In genomic region chr20:38217791-38218565, GRCh38 we compare ENCODE assay signal across 9 cellular contexts. TPM values are rescaled to one million over a fixed set of nuclear protein-coding genes. Genes with fewer than 3 reads are reported as not detected.
DNase-seq lines count a peak whose midpoint lies in the region; ATAC-seq and TF ChIP-seq lines count a peak whose summit lies in the region.
"Had no signal": no experiment of that assay in that cellular context is flagged by ENCODE, and none has a peak within 500 bp of the region (broad histone marks: within the 10 kb centered on the region; RNA-seq: fewer than 3 reads in every experiment).

No MANE protein-coding gene starts in this region.

- POLR2A ChIA-PET in WTC11 (lab: Charles Lee): no interaction called here

- peaks cover 2% of the 10 kb centered on the region; the same call in 1 of the 2 replicates for H3K4me1 Mint-ChIP-seq in WTC11

- H3K36me3 Mint-ChIP-seq in WTC11: no peaks in the 10 kb centered on the region

- 50 to 74% (median 67%) methylated on average over 14 to 15 of the region's 15 CpGs for WGBS in adrenal gland, 4 donors
- 42 to 54% (median 47%) methylated on average over 14 to 15 of the region's 15 CpGs for WGBS in stomach, 5 donors

- H3K4me3 ChIP-seq in H7 (ENCODE audit: insufficient read depth, low read depth, low read length): no peak overlapping the region
- no peak overlapping the region for H3K4me3 ChIP-seq in adrenal gland
- H3K4me3 ChIP-seq in stomach: no peak overlapping the region

- TF ChIP-seq CTCF in adrenal gland (IDR thresholded peaks at IDR 0.05) (no peak), stomach (IDR thresholded peaks at IDR 0.05) (no peak), WTC11 (IDR thresholded peaks at IDR 0.05) (no peak)

- H3K9me3 ChIP-seq in adrenal gland (replicated peaks in 1 of 3) (no peaks in the 10 kb centered on the region), stomach (no peaks in the 10 kb centered on the region)

- DNase-seq in H7: peak; percentile 80
- DNase-seq in adrenal gland: peak in 5 of 7 donors; percentile 41 to 64 (median 50)
- DNase-seq in left ventricle myocardium superior: peak; percentile 65
- DNase-seq in stomach: no peak
- DNase-seq in NOMO-1 treated with dmso at 0.1 percent for 144 hours (lab: John Stamatoyannopoulos, UW; ENCODE audit: unreplicated experiment): no peak
- no peak for DNase-seq in WTC11 (ENCODE audit: low spot score)
- no peak for DNase-seq in substantia nigra (lab: John Stamatoyannopoulos, UW)
- DNase-seq: activated T-cell treated with anti-CD3 and anti-CD28 coated beads, Interleukin-2, amount 50 U/mL, for 1 hour had no signal

- TF ChIP-seq EP300 in stomach (IDR thresholded peaks at IDR 0.05): no peak

- no peak overlapping the region for H3K4me3 Mint-ChIP-seq in WTC11

- H3K27ac Mint-ChIP-seq in WTC11: no peak overlapping the region

- H3K27me3 ChIP-seq in H7 (ENCODE audit: control insufficient read depth, insufficient read depth, low read length) (no peaks in the 10 kb centered on the region; the same call in 1 of the 2 replicates), adrenal gland (no peaks in the 10 kb centered on the region), stomach (no peaks in the 10 kb centered on the region)

- H3K27ac ChIP-seq in adrenal gland (no peak overlapping the region), stomach (peak overlapping the region in 3 of 5 donors; percentile 58 to 70 (median 64)), substantia nigra (ENCODE audit: low read depth, low read length, poor library complexity, severe bottlenecking) (no peak overlapping the region)

- no peaks in the 10 kb centered on the region for H3K36me3 ChIP-seq in H7 (replicated peaks; ENCODE audit: control insufficient read depth, insufficient read depth, low read length)
- no peaks in the 10 kb centered on the region for H3K36me3 ChIP-seq in adrenal gland (replicated peaks in 1 of 2)
- H3K36me3 ChIP-seq in stomach: peaks cover 0 to 4% (median 2%) of the 10 kb centered on the region in 4 donors

- peak; percentile 49 for ATAC-seq in left ventricle myocardium superior
- no peak for ATAC-seq in HG02973 (IDR thresholded peaks at IDR 0.05; ENCODE audit: unreplicated experiment)
- no peak for ATAC-seq in WTC11

- intact Hi-C loops in adrenal gland (cut with DNase I) (loop anchor here in 1 of 2 donors (5.0 kb wide), 1 partner anchor 156 kb away; no protein-coding TSS in a partner anchor), left ventricle myocardium superior (cut with micrococcal nuclease) (no loop called here), stomach (cut with DNase I; ENCODE audit: low total_unique reads) (no loop called here)

- H3K4me1 ChIP-seq in adrenal gland (replicated peaks in 1 of 2) (no peaks in the 10 kb centered on the region), stomach (peaks cover 0 to 19% (median 13%) of the 10 kb centered on the region in 4 donors)

- H3K27me3 Mint-ChIP-seq in WTC11 (ENCODE audit: low read depth): no peaks in the 10 kb centered on the region; the same call in 1 of the 2 replicates

- H3K9me3 Mint-ChIP-seq in WTC11: no peaks in the 10 kb centered on the region

- CTCF ChIA-PET in WTC11 (lab: Charles Lee): interaction anchor here (0.7 to 9.8 kb wide), 8 partner anchors 42 to 191 kb away, joined by 3 to 134 read pairs (median 6); no protein-coding TSS in a partner anchor

- TF ChIP-seq POLR2A in adrenal gland (IDR thresholded peaks at IDR 0.05) (no peak), stomach (IDR thresholded peaks at IDR 0.05) (no peak)

TF ChIP-seq in WTC11, 78 proteins besides CTCF, POLR2A, EP300 and RAD21:
- TF ChIP-seq PRRX2 (CRISPR knock-in tag; IDR thresholded peaks at IDR 0.05) (no peak), HMGA2 (CRISPR knock-in tag; IDR thresholded peaks at IDR 0.05) (no peak), SP1 (CRISPR knock-in tag; conservative IDR thresholded peaks at IDR 0.05) (no peak), EMX1 (CRISPR knock-in tag; IDR thresholded peaks at IDR 0.05) (no peak), ZNF138 (CRISPR knock-in tag; conservative IDR thresholded peaks at IDR 0.05) (no peak), ZBTB21 (CRISPR knock-in tag; IDR thresholded peaks at IDR 0.05; ENCODE audit: borderline replicate concordance) (no peak), ATF1 (CRISPR knock-in tag; IDR thresholded peaks at IDR 0.05) (no peak), ATF2 (CRISPR knock-in tag; IDR thresholded peaks at IDR 0.05; ENCODE audit: borderline replicate concordance, low read depth) (no peak), ZNF121 (CRISPR knock-in tag; IDR thresholded peaks at IDR 0.05) (no peak), ERG (CRISPR knock-in tag; IDR thresholded peaks at IDR 0.05) (no peak), MAX (CRISPR knock-in tag; IDR thresholded peaks at IDR 0.05) (no peak), FOXK1 (CRISPR knock-in tag; IDR thresholded peaks at IDR 0.05) (no peak), ETV6 (CRISPR knock-in tag; IDR thresholded peaks at IDR 0.05) (no peak), CREB1 (CRISPR knock-in tag; IDR thresholded peaks at IDR 0.05) (no peak), ATF3 (CRISPR knock-in tag; conservative IDR thresholded peaks at IDR 0.05) (no peak), OVOL2 (CRISPR knock-in tag; IDR thresholded peaks at IDR 0.05; ENCODE audit: borderline replicate concordance) (no peak)
TF ChIP-seq in WTC11: peak in this region for 0.

RNA-seq across cellular contexts. Expression of gene KIAA1755, which starts 42.6 kb away (rescaled TPM):
- 0.24 and 0.78 TPM in 2 replicates for total RNA-seq in H7 (2014; rRNA removed; shearing (Covaris generic))
- 1 to 10 TPM in 7 of 8 donors, under 1 TPM in 1; 0.78 to 5.3 (median 2.0) TPM for total RNA-seq in adrenal gland
- polyA plus RNA-seq in adrenal gland: 1 to 10 TPM in 2 of 3 donors, under 1 TPM in 1; 0.42 to 8.0 (median 3.2) TPM
- total RNA-seq in left ventricle myocardium superior: 5.3 TPM
- 1 to 10 TPM in 4 of 5 donors, not detected in 1; 1.2 to 9.4 (median 2.4) TPM for total RNA-seq in stomach
- polyA plus RNA-seq in stomach: 1 to 10 TPM; 2.4 to 3.6 (median 3.3) TPM
- 0.16 to 0.50 TPM (median 0.27 TPM) in 3 replicates for total RNA-seq in WTC11 (2021)

RNA-seq across cellular contexts. Expression of gene TGM2, which starts 52.9 kb away (rescaled TPM):
- 0.83 and 1.1 TPM in 2 replicates for total RNA-seq in H7 (2014; rRNA removed; shearing (Covaris generic))
- 100 to 1,000 TPM in 6 of 8 donors, 10 to 100 TPM in 2; 41.9 to 262 (median 149) TPM for total RNA-seq in adrenal gland
- 10 to 100 TPM; 32.1 to 60.8 (median 46.9) TPM for polyA plus RNA-seq in adrenal gland
- total RNA-seq in left ventricle myocardium superior: 473 TPM
- total RNA-seq in stomach: 100 to 1,000 TPM in 1 of 5 donors, 10 to 100 TPM in 4; 27.8 to 195 (median 44.3) TPM
- polyA plus RNA-seq in stomach: 10 to 100 TPM; 16.2 to 28.0 (median 25.1) TPM
- 1.5 to 2.1 TPM (median 1.8 TPM) in 3 replicates for total RNA-seq in WTC11 (2021)

Comparison
In these comparisons a context has a peak if more than half of its experiments do, and no peak if none do; other contexts are left out.
1. DNase-seq: peak in H7 (single experiment), adrenal gland (5 of 7) and left ventricle myocardium superior (single experiment); none in stomach (single experiment), NOMO-1 treated with dmso at 0.1 percent for 144 hours (single experiment), WTC11 (single experiment) and substantia nigra (0 of 49).
2. H3K27ac ChIP-seq: peak in stomach (3 of 5); none in adrenal gland (0 of 5) and substantia nigra (single experiment).